In the genomic region with DNA sequence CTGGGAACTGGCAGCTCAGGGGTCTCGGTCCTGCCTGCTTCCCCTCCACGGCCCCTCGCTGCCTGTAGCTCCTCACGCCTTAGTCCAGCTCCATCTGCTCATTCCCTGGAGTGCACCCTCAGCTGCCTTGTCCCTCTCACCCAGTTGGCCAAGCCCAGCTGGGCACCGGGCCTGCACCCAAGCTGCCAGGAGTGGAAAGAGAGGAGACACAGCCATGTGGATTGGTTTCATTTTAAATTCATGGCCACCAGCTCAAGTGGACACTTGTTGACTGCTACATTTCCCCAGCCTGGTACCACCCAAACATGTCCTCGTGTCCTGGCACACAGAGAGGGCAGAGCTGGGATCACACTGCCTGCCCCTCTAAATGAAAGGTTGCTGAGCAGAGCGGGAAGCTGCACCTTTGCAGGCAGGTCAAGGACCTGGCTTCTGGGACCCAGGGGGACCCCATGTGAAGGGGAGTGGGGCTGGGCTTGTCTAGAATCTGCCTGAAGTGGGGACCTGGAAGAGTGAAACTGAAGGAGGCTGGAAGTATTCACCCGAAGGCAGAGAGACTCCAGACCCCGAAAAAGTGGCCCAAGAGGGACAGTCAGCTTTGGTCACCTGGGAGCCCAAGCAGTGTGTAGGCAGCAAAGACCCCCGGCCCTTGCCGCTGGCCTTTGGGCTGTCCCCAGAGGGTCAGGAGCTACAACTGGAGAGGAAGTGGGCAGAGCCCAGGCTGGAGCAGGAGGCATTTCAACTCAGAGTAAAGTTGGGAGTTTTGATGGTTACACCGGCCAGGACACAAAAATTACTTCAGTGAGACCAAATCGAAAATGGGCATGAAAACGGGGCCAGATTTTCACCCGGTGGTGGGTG, we compare ENCODE assay signal across 11 cellular contexts. TPM values are rescaled to one million over a fixed set of nuclear protein-coding genes. Genes with fewer than 3 reads are reported as not detected.
A peak's percentile ranks its signal among the peaks of the same experiment; 100 is the strongest.
DNase-seq lines count a peak whose midpoint lies in the region; ATAC-seq and TF ChIP-seq lines count a peak whose summit lies in the region.
"Had no signal": no experiment of that assay in that cellular context is flagged by ENCODE, and none has a peak within 500 bp of the region (broad histone marks: within the 10 kb centered on the region; RNA-seq: fewer than 3 reads in every experiment).

No MANE protein-coding gene starts in this region.

- no peak for DNase-seq in adipocyte (ENCODE audit: low read depth)
- peak; percentile 45 to 85 (median 82) for DNase-seq in heart left ventricle
- peak in 45 of 56 donors; percentile 13 to 78 (median 36) for DNase-seq in nucleus accumbens (lab: John Stamatoyannopoulos, UW)
- DNase-seq in upper lobe of left lung = peak; percentile 56 to 62
- DNase-seq in NCI-H1930 (lab: John Stamatoyannopoulos, UW) = no peak
- DNase-seq in nephron progenitor cell = no peak

- H3K4me3 Mint-ChIP-seq in nephron progenitor cell = no peak overlapping the region
- H3K4me3 Mint-ChIP-seq: activated T-helper 17 cell treated with anti-CD3 and anti-CD28 coated beads, Interleukin-2, amount 50 U/mL, for 72 hours had no signal

- H3K4me1 Mint-ChIP-seq in nephron progenitor cell = peaks cover 46% of the 10 kb centered on the region
- H3K4me1 Mint-ChIP-seq: activated T-helper 17 cell treated with anti-CD3 and anti-CD28 coated beads, Interleukin-2, amount 50 U/mL, for 72 hours had no signal

- no peaks in the 10 kb centered on the region for H3K36me3 Mint-ChIP-seq in nephron progenitor cell (ENCODE audit: low read depth)

- H3K36me3 ChIP-seq in adipocyte (ENCODE audit: control insufficient read depth, insufficient read depth, low read length, severe bottlenecking) (no peaks in the 10 kb centered on the region), heart left ventricle (no peaks in the 10 kb centered on the region), upper lobe of left lung (no peaks in the 10 kb centered on the region)

- peaks cover 5% of the 10 kb centered on the region for H3K27me3 Mint-ChIP-seq in nephron progenitor cell (ENCODE audit: low read depth, poor library complexity)
- H3K27me3 Mint-ChIP-seq: activated T-helper 17 cell treated with anti-CD3 and anti-CD28 coated beads, Interleukin-2, amount 50 U/mL, for 72 hours had no signal

- no peak for TF ChIP-seq EP300 in upper lobe of left lung (IDR thresholded peaks at IDR 0.05)

- H3K27ac ChIP-seq in heart left ventricle (peak overlapping the region in 11 of 12 donors; percentile 35 to 90 (median 70)), upper lobe of left lung (peak overlapping the region; percentile 70 to 92 (median 88))

- TF ChIP-seq POLR2A in heart left ventricle (IDR thresholded peaks at IDR 0.05) (no peak), upper lobe of left lung (IDR thresholded peaks at IDR 0.05) (peak in 1 of 4 donors; percentile 17)

- TF ChIP-seq CTCF in heart left ventricle (IDR thresholded peaks at IDR 0.05) = no peak
- TF ChIP-seq CTCF in upper lobe of left lung (IDR thresholded peaks at IDR 0.05) = no peak
- TF ChIP-seq CTCF in nephron progenitor cell (IDR thresholded peaks at IDR 0.05) = no peak

- H3K27me3 ChIP-seq in adipocyte (replicated peaks; ENCODE audit: control insufficient read depth, insufficient read depth, low read length) = peaks cover under 1% of the 10 kb centered on the region
- no peaks in the 10 kb centered on the region for H3K27me3 ChIP-seq in heart left ventricle
- no peaks in the 10 kb centered on the region for H3K27me3 ChIP-seq in upper lobe of left lung

- H3K4me3 ChIP-seq in adipocyte (ENCODE audit: low read length) (peak overlapping the region; percentile 46), heart left ventricle (no peak overlapping the region), upper lobe of left lung (peak overlapping the region in 3 of 4 donors; percentile 1 to 11 (median 7))
- H3K4me3 ChIP-seq: mucosa of descending colon had no signal

- H3K9ac ChIP-seq in adipocyte (ENCODE audit: low read length) = peak overlapping the region; percentile 44

- 54 to 76% (median 56%) methylated on average over 13 to 15 of the region's 15 CpGs for WGBS in heart left ventricle, 4 donors
- WGBS in upper lobe of left lung, 2 donors = 57 to 59% methylated on average over 14 to 15 of the region's 15 CpGs

- no peaks in the 10 kb centered on the region for H3K9me3 ChIP-seq in adipocyte (ENCODE audit: control insufficient read depth, low read length)
- no peaks in the 10 kb centered on the region for H3K9me3 ChIP-seq in heart left ventricle
- no peaks in the 10 kb centered on the region for H3K9me3 ChIP-seq in upper lobe of left lung
- H3K9me3 ChIP-seq: mucosa of descending colon had no signal

- H3K27ac Mint-ChIP-seq in nephron progenitor cell = no peak overlapping the region
- H3K27ac Mint-ChIP-seq: activated T-helper 17 cell treated with anti-CD3 and anti-CD28 coated beads, Interleukin-2, amount 50 U/mL, for 72 hours had no signal

- no peaks in the 10 kb centered on the region for H3K9me3 Mint-ChIP-seq in nephron progenitor cell
- H3K9me3 Mint-ChIP-seq: activated T-helper 17 cell treated with anti-CD3 and anti-CD28 coated beads, Interleukin-2, amount 50 U/mL, for 72 hours had no signal

- ATAC-seq in heart left ventricle (peak; percentile 79 to 93 (median 90)), upper lobe of left lung (ENCODE audit: low FRiP score in 2 of 2) (peak in 1 of 2 donors; percentile 29), HG03432 (IDR thresholded peaks at IDR 0.05; ENCODE audit: unreplicated experiment) (no peak), GM18868 (IDR thresholded peaks at IDR 0.05; ENCODE audit: unreplicated experiment) (no peak)
- ATAC-seq: activated CD4-positive, CD25-positive, alpha-beta regulatory T cell treated with anti-CD3 and anti-CD28 coated beads, Interleukin-2, amount 50 U/mL, for 24 hours; activated T-helper 17 cell treated with anti-CD3 and anti-CD28 coated beads, Interleukin-2, amount 50 U/mL, for 72 hours had no signal

- intact Hi-C loops in heart left ventricle (cut with DNase I) = loop anchor here in 2 of 10 donors (2.0 kb wide), 2 partner anchors 14 to 16 kb away; a partner anchor contains a TSS

- H3K4me1 ChIP-seq in adipocyte (ENCODE audit: control insufficient read depth, insufficient read depth, low read length) = peaks cover 27% of the 10 kb centered on the region
- peaks cover 0 to 43% (median 22%) of the 10 kb centered on the region in 12 donors for H3K4me1 ChIP-seq in heart left ventricle
- H3K4me1 ChIP-seq in upper lobe of left lung = peaks cover 33 to 41% (median 35%) of the 10 kb centered on the region in 4 donors

RNA-seq across cellular contexts. Expression of a gene that starts 15.0 kb away (rescaled TPM):
- 100 to 1,000 TPM in 8 of 9 donors, 10 to 100 TPM in 1; 97.1 to 711 (median 130) TPM for total RNA-seq in heart left ventricle
- polyA plus RNA-seq in heart left ventricle = 100 to 1,000 TPM in 1 of 2 donors, 10 to 100 TPM in 1; 48.1 to 119 TPM
- 100 to 1,000 TPM in 1 of 6 donors, 10 to 100 TPM in 5; 34.6 to 114 (median 51.9) TPM for total RNA-seq in upper lobe of left lung

Comparison
In these comparisons a context has a peak if more than half of its experiments do, and no peak if none do; other contexts are left out.
1. DNase-seq: peak in heart left ventricle (5 of 5), nucleus accumbens (45 of 56) and upper lobe of left lung (2 of 2); none in adipocyte (single experiment), NCI-H1930 (0 of 2) and nephron progenitor cell (single experiment).
2. H3K4me3 ChIP-seq: peak in adipocyte (single experiment) and upper lobe of left lung (3 of 4); none in heart left ventricle (0 of 12).
3. ATAC-seq: peak in heart left ventricle (4 of 4); none in HG03432 (single experiment) and GM18868 (single experiment).